8 cellular contexts compared by ENCODE assay signal in the genomic region with DNA sequence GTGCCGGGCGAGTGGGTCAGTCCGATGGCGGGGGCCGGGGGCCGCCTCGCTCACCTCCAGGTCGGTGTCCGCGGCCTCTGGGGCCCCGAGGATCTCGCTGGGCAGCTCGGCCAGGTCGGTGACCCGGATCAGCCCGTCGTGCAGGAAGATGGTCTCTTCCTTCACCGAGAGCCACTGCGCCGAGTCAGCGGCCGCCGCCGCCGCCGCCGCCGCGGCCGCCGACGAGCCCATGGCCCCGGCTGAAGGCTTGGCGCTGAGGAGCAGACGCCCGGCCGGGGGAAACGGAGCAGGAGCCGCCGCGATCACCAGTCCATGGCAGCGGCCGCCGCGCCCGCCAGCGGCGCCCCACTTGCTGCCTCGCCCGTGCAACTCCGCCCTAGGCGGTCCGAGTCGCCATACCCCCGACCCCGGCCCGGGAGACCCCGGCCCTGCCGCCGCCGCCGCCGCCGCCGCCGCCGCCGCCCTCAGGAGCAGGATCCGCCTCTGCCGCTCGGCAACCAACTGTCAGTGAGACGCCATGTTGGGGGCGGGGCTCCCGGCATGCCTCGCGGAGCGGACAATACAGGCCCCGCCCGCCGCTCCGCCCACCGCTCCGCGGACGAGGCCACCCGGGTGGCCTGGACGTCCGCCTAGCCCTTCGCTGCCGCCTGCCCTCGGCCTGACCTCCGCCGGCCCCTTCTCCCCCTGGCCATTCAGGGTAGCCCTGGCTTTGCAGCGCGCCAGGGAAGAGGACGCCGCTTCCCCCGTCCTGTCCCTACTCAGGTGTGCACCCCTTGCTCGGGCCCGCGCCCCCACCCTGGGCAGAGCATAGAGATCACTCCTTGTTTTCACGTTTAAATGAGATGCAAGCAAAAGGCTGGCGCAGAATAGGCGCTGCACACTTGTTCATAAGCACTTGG. TPM values are rescaled to one million over a fixed set of nuclear protein-coding genes. Genes with fewer than 3 reads are reported as not detected.
A peak's percentile ranks its signal among the peaks of the same experiment; 100 is the strongest.
DNase-seq lines count a peak whose midpoint lies in the region; ATAC-seq, FAIRE-seq and TF ChIP-seq lines count a peak whose summit lies in the region.

HECTD4 (minus strand) TSS at position 534 of the 899 bp plus-strand sequence; CDS start at position 231, 303 bp downstream.

- peaks cover 26% of the 10 kb centered on the region for H4K20me1 ChIP-seq in astrocyte (ENCODE audit: insufficient read depth, low read length)
- H4K20me1 ChIP-seq in hepatocyte (ENCODE audit: insufficient read depth, poor library complexity, severe bottlenecking): peaks cover 23% of the 10 kb centered on the region

- H3K9ac ChIP-seq in astrocyte (ENCODE audit: low read length): peak within 1 kb of the TSS; percentile 83

- peak within 1 kb of the TSS; percentile 70 for H3K4me3 ChIP-seq in astrocyte (ENCODE audit: insufficient read depth, low read depth, low read length)
- H3K4me3 ChIP-seq in hepatocyte: peak within 1 kb of the TSS; percentile 63
- H3K4me3 ChIP-seq in aorta (ENCODE audit: low read length in 2 of 2): peak within 1 kb of the TSS; percentile 77 to 95

- peak within 1 kb of the TSS; percentile 93 for H3K4me2 ChIP-seq in astrocyte (ENCODE audit: low read length)
- H3K4me2 ChIP-seq in hepatocyte: peak within 1 kb of the TSS; percentile 98

- no peaks in the 10 kb centered on the region for H3K27me3 ChIP-seq in astrocyte (ENCODE audit: insufficient read depth, low read length)
- no peaks in the 10 kb centered on the region for H3K27me3 ChIP-seq in hepatocyte
- no peaks in the 10 kb centered on the region for H3K27me3 ChIP-seq in aorta (ENCODE audit: control insufficient read depth in 1 of 2, insufficient read depth in 2 of 2, low read length in 1 of 2)

- peak within 1 kb of the TSS; percentile 97 for H3K4me3 Mint-ChIP-seq in astrocyte (ENCODE audit: unreplicated experiment)

- H3K27ac ChIP-seq in astrocyte (ENCODE audit: low read depth, low read length): peak within 1 kb of the TSS; percentile 58
- peak within 1 kb of the TSS; percentile 93 for H3K27ac ChIP-seq in hepatocyte
- peak within 1 kb of the TSS in 1 of 2 donors; percentile 58 for H3K27ac ChIP-seq in aorta (ENCODE audit: low read depth in 1 of 2, low read length in 2 of 2)

- peak within 1 kb of the TSS; percentile 99 for H2AFZ ChIP-seq in astrocyte (ENCODE audit: low read depth, low read length)
- H2AFZ ChIP-seq in hepatocyte: peak within 1 kb of the TSS; percentile 87

- peaks cover 13% of the 10 kb centered on the region for H3K4me1 ChIP-seq in astrocyte (ENCODE audit: insufficient read depth, low read length)
- H3K4me1 ChIP-seq in hepatocyte (ENCODE audit: insufficient read depth): peaks cover 17% of the 10 kb centered on the region
- peaks cover 0 to under 1% of the 10 kb centered on the region in 2 donors for H3K4me1 ChIP-seq in aorta (ENCODE audit: control insufficient read depth in 1 of 2, insufficient read depth in 2 of 2, low read length in 2 of 2)

- H3K9me3 Mint-ChIP-seq in astrocyte (ENCODE audit: unreplicated experiment): peaks cover 2% of the 10 kb centered on the region

- peaks cover 8% of the 10 kb centered on the region for H3K4me1 Mint-ChIP-seq in astrocyte (ENCODE audit: low read depth, unreplicated experiment)

- peak within 1 kb of the TSS; percentile 85 for H3K27ac Mint-ChIP-seq in astrocyte (ENCODE audit: unreplicated experiment)

- peaks cover 1% of the 10 kb centered on the region for H3K27me3 Mint-ChIP-seq in astrocyte (ENCODE audit: low read depth, unreplicated experiment)

- no peaks in the 10 kb centered on the region for H3K9me2 ChIP-seq in hepatocyte (replicated peaks; ENCODE audit: insufficient read depth)

- TF ChIP-seq CTCF in astrocyte (IDR thresholded peaks at IDR 0.05; ENCODE audit: insufficient read depth, low read depth, low read length) (no peak), hepatocyte (IDR thresholded peaks at IDR 0.05; ENCODE audit: poor library complexity) (no peak)

- H3K36me3 ChIP-seq in astrocyte (ENCODE audit: insufficient read depth, low read length): no peaks in the 10 kb centered on the region
- no peaks in the 10 kb centered on the region for H3K36me3 ChIP-seq in hepatocyte (replicated peaks; ENCODE audit: insufficient read depth, low read depth)
- H3K36me3 ChIP-seq in aorta (ENCODE audit: control insufficient read depth in 1 of 2, insufficient read depth in 2 of 2, low read length in 1 of 2): no peaks in the 10 kb centered on the region

- FAIRE-seq in GM18507 (lab: Jason Lieb, UNC): peak; percentile 75
- FAIRE-seq in astrocyte (lab: Jason Lieb, UNC): no peak

- 3% methylated on average over 66 of the region's 104 CpGs for WGBS in hepatocyte (ENCODE audit: low lambda C conversion rate, missing lambda C conversion rate)
- WGBS in aorta, 2 donors: 0 to 1% methylated on average over 65 to 104 of the region's 104 CpGs

- H3K9me3 ChIP-seq in astrocyte (ENCODE audit: insufficient read depth, low read depth, low read length) (no peaks in the 10 kb centered on the region), hepatocyte (ENCODE audit: low read depth) (no peaks in the 10 kb centered on the region), aorta (ENCODE audit: control insufficient read depth, low read length) (no peaks in the 10 kb centered on the region)

- intact Hi-C loops in aorta (cut with DNase I): loop anchor here (10.0 kb wide), 2 partner anchors 107 to 437 kb away; no protein-coding TSS in a partner anchor

- no peaks in the 10 kb centered on the region for H3K36me3 Mint-ChIP-seq in astrocyte (ENCODE audit: low read depth, unreplicated experiment)

- ATAC-seq in HG02970 (IDR thresholded peaks at IDR 0.05; ENCODE audit: low FRiP score, unreplicated experiment) (peak; percentile 93), aorta (ENCODE audit: low FRiP score) (peak; percentile 98)

- DNase-seq in GM18507 (ENCODE audit: extremely low spot score, insufficient read length, low read depth) (peak; percentile 94), NCI-H2029 treated with DMSO at 0.1 percent for 48 hours (lab: John Stamatoyannopoulos, UW) (peak; percentile 57), T-helper 22 cell (ENCODE audit: low read depth) (peak; percentile 86), astrocyte (ENCODE audit: low read depth) (peak; percentile 51), hepatocyte (ENCODE audit: low spot score) (peak; percentile 98), renal cortical epithelial cell (ENCODE audit: low read depth) (peak; percentile 61), aorta (peak; percentile 97 to 99)

- peaks cover 45% of the 10 kb centered on the region for H3K79me2 ChIP-seq in astrocyte (ENCODE audit: insufficient read depth, low read length)
- H3K79me2 ChIP-seq in hepatocyte: peaks cover 48% of the 10 kb centered on the region

RNA-seq across cellular contexts. Expression of gene HECTD4, which starts in this region (rescaled TPM):
- total RNA-seq in astrocyte: 38.9 and 40.3 TPM in 2 replicates
- 25.8 and 27.1 TPM in 2 replicates for total RNA-seq in hepatocyte
- polyA plus RNA-seq in hepatocyte: 22.7 and 23.0 TPM in 2 replicates
- total RNA-seq in renal cortical epithelial cell: 12.3 and 47.3 TPM in 2 replicates
- total RNA-seq in aorta: 10 to 100 TPM; 64.4 to 78.5 TPM
- polyA plus RNA-seq in aorta: 10 to 100 TPM; 16.0 to 24.7 TPM
